In the genomic region with DNA sequence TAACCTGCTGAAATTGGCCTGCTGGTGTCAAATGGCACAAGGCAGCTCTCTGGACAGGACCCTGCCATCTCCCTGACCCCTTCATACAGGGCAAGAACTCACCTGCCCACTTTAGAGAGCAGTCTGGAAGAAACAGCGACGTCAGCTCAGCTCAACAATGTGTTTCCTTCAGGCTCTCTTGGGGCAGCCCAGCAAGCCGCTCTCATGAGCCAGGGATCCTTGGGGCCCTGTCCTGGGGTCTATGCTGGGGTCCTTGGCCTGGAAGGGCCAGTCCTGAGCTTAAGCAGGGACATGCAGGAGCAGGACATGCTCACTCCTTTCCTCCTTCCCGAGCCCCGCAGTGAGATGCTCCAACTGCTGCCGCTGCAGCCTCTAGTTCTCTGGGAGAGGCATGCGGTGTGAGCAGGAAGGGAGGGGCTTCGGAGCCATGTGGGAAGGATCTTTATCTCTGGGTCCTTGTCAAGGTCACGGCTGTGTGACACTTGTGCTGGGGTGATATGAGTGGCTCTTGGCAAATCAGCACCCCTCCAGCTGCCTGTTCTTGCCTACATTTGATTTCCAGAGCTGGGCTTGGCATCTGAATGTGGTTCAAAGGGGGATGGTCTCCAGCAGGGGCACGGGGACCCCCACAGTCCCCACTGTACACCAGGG, we compare ENCODE assay signal across 9 cellular contexts. TPM values are rescaled to one million over a fixed set of nuclear protein-coding genes. Genes with fewer than 3 reads are reported as not detected.
DNase-seq lines count a peak whose midpoint lies in the region; ATAC-seq and TF ChIP-seq lines count a peak whose summit lies in the region.
"Had no signal": no experiment of that assay in that cellular context is flagged by ENCODE, and none has a peak within 500 bp of the region (broad histone marks: within the 10 kb centered on the region; RNA-seq: fewer than 3 reads in every experiment).

No MANE protein-coding gene starts in this region.

- TF ChIP-seq POLR2A in erythroblast (IDR thresholded peaks at IDR 0.05; ENCODE audit: low read length): no peak

- H3K4me3 Mint-ChIP-seq in activated T-cell treated with anti-CD3 and anti-CD28 coated beads, Interleukin-2, amount 50 U/mL, for 24 hours: no peak overlapping the region
- no peak overlapping the region for H3K4me3 Mint-ChIP-seq in activated T-cell treated with anti-CD3 and anti-CD28 coated beads, Interleukin-2, amount 50 U/mL, for 4 hours
- peak overlapping the region in 2 of 3 experiments; percentile 29 to 70 for H3K4me3 Mint-ChIP-seq in nephron

- no peaks in the 10 kb centered on the region for H3K9me3 Mint-ChIP-seq in activated T-cell treated with anti-CD3 and anti-CD28 coated beads, Interleukin-2, amount 50 U/mL, for 24 hours
- H3K9me3 Mint-ChIP-seq in activated T-cell treated with anti-CD3 and anti-CD28 coated beads, Interleukin-2, amount 50 U/mL, for 4 hours: no peaks in the 10 kb centered on the region
- H3K9me3 Mint-ChIP-seq in nephron: no peaks in the 10 kb centered on the region

- no peak for ATAC-seq in activated T-cell treated with anti-CD3 and anti-CD28 coated beads, Interleukin-2, amount 50 U/mL, for 4 hours
- no peak for ATAC-seq in GM21381 (IDR thresholded peaks at IDR 0.05; ENCODE audit: unreplicated experiment)

- peak; percentile 25 for DNase-seq in activated T-cell treated with anti-CD3 and anti-CD28 coated beads, Interleukin-2, amount 50 U/mL, for 24 hours
- DNase-seq in activated T-cell treated with anti-CD3 and anti-CD28 coated beads, Interleukin-2, amount 50 U/mL, for 4 hours: no peak
- DNase-seq in erythroblast (lab: John Stamatoyannopoulos, UW) (peak; percentile 34 to 67), ecto neural progenitor cell (ENCODE audit: low spot score) (no peak), NCI-H82 treated with DMSO at 0.1 percent for 48 hours (lab: John Stamatoyannopoulos, UW; ENCODE audit: unreplicated experiment) (no peak), NCI-H1417 treated with DMSO at 0.1 percent for 48 hours (lab: John Stamatoyannopoulos, UW) (no peak)
- DNase-seq: NCI-H1092 had no signal

- no peak for TF ChIP-seq CTCF in nephron (IDR thresholded peaks at IDR 0.05; ENCODE audit: unreplicated experiment in 3 of 3)

- no peak overlapping the region for H3K27ac Mint-ChIP-seq in activated T-cell treated with anti-CD3 and anti-CD28 coated beads, Interleukin-2, amount 50 U/mL, for 24 hours
- peak overlapping the region in 2 of 3 experiments; percentile 41 to 55 for H3K27ac Mint-ChIP-seq in nephron

- H3K4me1 Mint-ChIP-seq in activated T-cell treated with anti-CD3 and anti-CD28 coated beads, Interleukin-2, amount 50 U/mL, for 24 hours (ENCODE audit: low read depth): peaks cover 8% of the 10 kb centered on the region
- H3K4me1 Mint-ChIP-seq in activated T-cell treated with anti-CD3 and anti-CD28 coated beads, Interleukin-2, amount 50 U/mL, for 4 hours (ENCODE audit: low read depth): peaks cover 10% of the 10 kb centered on the region
- H3K4me1 Mint-ChIP-seq in nephron: peaks cover 17% of the 10 kb centered on the region

- H3K27me3 Mint-ChIP-seq in activated T-cell treated with anti-CD3 and anti-CD28 coated beads, Interleukin-2, amount 50 U/mL, for 24 hours: peaks cover 55% of the 10 kb centered on the region
- H3K27me3 Mint-ChIP-seq in activated T-cell treated with anti-CD3 and anti-CD28 coated beads, Interleukin-2, amount 50 U/mL, for 4 hours (ENCODE audit: low read depth): peaks cover 43% of the 10 kb centered on the region
- peaks cover 95% of the 10 kb centered on the region for H3K27me3 Mint-ChIP-seq in nephron (ENCODE audit: low read depth)

- H3K36me3 Mint-ChIP-seq in activated T-cell treated with anti-CD3 and anti-CD28 coated beads, Interleukin-2, amount 50 U/mL, for 24 hours (ENCODE audit: low read depth): no peaks in the 10 kb centered on the region
- H3K36me3 Mint-ChIP-seq in activated T-cell treated with anti-CD3 and anti-CD28 coated beads, Interleukin-2, amount 50 U/mL, for 4 hours (ENCODE audit: insufficient read depth): no peaks in the 10 kb centered on the region
- H3K36me3 Mint-ChIP-seq in nephron (ENCODE audit: low read depth): no peaks in the 10 kb centered on the region

RNA-seq across cellular contexts. Expression of a gene that starts 3.4 kb away (rescaled TPM):
- total RNA-seq in activated T-cell treated with anti-CD3 and anti-CD28 coated beads, Interleukin-2, amount 50 U/mL, for 4 hours: under 1 TPM; 0.29 to 0.41 (median 0.38) TPM

RNA-seq across cellular contexts. Expression of a gene that starts 17.8 kb away (rescaled TPM):
- 10 to 100 TPM; 46.7 to 68.6 (median 55.5) TPM for total RNA-seq in activated T-cell treated with anti-CD3 and anti-CD28 coated beads, Interleukin-2, amount 50 U/mL, for 4 hours

RNA-seq across cellular contexts. Expression of a gene that starts 47.2 kb away (rescaled TPM):
- 10 to 100 TPM; 26.1 to 34.3 (median 30.5) TPM for total RNA-seq in activated T-cell treated with anti-CD3 and anti-CD28 coated beads, Interleukin-2, amount 50 U/mL, for 4 hours

RNA-seq across cellular contexts. Expression of a gene that starts 47.7 kb away (rescaled TPM):
- total RNA-seq in activated T-cell treated with anti-CD3 and anti-CD28 coated beads, Interleukin-2, amount 50 U/mL, for 4 hours: 10 to 100 TPM; 14.5 to 32.1 (median 29.9) TPM

Comparison
In these comparisons a context has a peak if more than half of its experiments do, and no peak if none do; other contexts are left out.
1. DNase-seq: peak in activated T-cell treated with anti-CD3 and anti-CD28 coated beads, Interleukin-2, amount 50 U/mL, for 24 hours (single experiment) and erythroblast (2 of 2); none in activated T-cell treated with anti-CD3 and anti-CD28 coated beads, Interleukin-2, amount 50 U/mL, for 4 hours (single experiment), ecto neural progenitor cell (single experiment), NCI-H82 treated with DMSO at 0.1 percent for 48 hours (single experiment) and NCI-H1417 treated with DMSO at 0.1 percent for 48 hours (single experiment).
2. H3K4me3 Mint-ChIP-seq: peak in nephron (2 of 3); none in activated T-cell treated with anti-CD3 and anti-CD28 coated beads, Interleukin-2, amount 50 U/mL, for 24 hours (single experiment) and activated T-cell treated with anti-CD3 and anti-CD28 coated beads, Interleukin-2, amount 50 U/mL, for 4 hours (single experiment).